ENCODE assay signal across 21 cellular contexts in the genomic region with DNA sequence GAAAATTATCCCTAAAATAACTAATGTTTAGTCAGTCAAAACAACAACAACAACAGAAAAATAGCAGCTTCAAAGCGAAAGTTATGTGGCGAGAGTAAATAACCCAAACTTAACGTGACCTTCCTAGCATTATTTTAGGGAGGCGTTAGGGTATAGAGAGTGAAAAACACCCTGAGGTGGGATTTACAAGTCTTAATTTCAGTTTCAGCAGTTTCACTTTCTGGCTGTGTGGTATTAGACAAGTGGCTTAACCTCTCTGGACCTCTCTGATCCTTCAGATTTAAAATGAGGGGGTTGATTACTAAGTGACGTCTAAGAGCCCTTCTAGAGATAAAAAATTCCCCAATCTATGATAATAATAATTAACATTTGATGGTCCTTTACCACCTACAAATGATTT.
DNase-seq lines count a peak whose midpoint lies in the region; ATAC-seq, FAIRE-seq and TF ChIP-seq lines count a peak whose summit lies in the region.
"Had no signal": no experiment of that assay in that cellular context is flagged by ENCODE, and none has a peak within 500 bp of the region (broad histone marks: within the 10 kb centered on the region; RNA-seq: fewer than 3 reads in every experiment).

No MANE protein-coding gene starts in this region.

- H3K4me1 Mint-ChIP-seq in naive thymus-derived CD4-positive, alpha-beta T cell = peaks cover 6 to 42% (median 25%) of the 10 kb centered on the region in 7 donors

- H2BK15ac ChIP-seq in H1 (ENCODE audit: low read length) = no peak overlapping the region

- H3K36me3 ChIP-seq in H1 (ENCODE audit: control insufficient read depth in 2 of 4, insufficient read depth in 4 of 4, low read length in 3 of 4) (no peaks in the 10 kb centered on the region), A673 (ENCODE audit: insufficient read depth, low read length, poor library complexity, severe bottlenecking) (no peaks in the 10 kb centered on the region)
- no peaks in the 10 kb centered on the region for H3K36me3 ChIP-seq in naive thymus-derived CD4-positive, alpha-beta T cell (ENCODE audit: control insufficient read depth in 2 of 3, insufficient read depth in 3 of 3, low read length in 3 of 3)
- H3K36me3 ChIP-seq: SJCRH30 had no signal

- no peak for TF ChIP-seq EP300 in H1 (IDR thresholded peaks at IDR 0.05; ENCODE audit: borderline replicate concordance in 1 of 2, low read depth in 2 of 2, low read length in 2 of 2)

- peak; percentile 75 for ATAC-seq in GM18868 (IDR thresholded peaks at IDR 0.05; ENCODE audit: unreplicated experiment)
- peak; percentile 66 for ATAC-seq in GM21390 (IDR thresholded peaks at IDR 0.05; ENCODE audit: unreplicated experiment)
- ATAC-seq in HG03103 (IDR thresholded peaks at IDR 0.05; ENCODE audit: low read depth, unreplicated experiment) = peak; percentile 60
- no peak for ATAC-seq in naive thymus-derived CD4-positive, alpha-beta T cell
- ATAC-seq in HG03097 (IDR thresholded peaks at IDR 0.05; ENCODE audit: low FRiP score, unreplicated experiment) = no peak
- ATAC-seq: esophagus mucosa had no signal

- TF ChIP-seq CTCF in H1 (IDR thresholded peaks at IDR 0.05; ENCODE audit: control extremely low read depth in 1 of 3, insufficient read depth in 1 of 3, low read depth in 1 of 3, low read length in 3 of 3) (no peak), A673 (conservative IDR thresholded peaks at IDR 0.05; ENCODE audit: low read depth, low read length) (no peak)

- no peaks in the 10 kb centered on the region for H3K27me3 Mint-ChIP-seq in naive thymus-derived CD4-positive, alpha-beta T cell
- H3K27me3 Mint-ChIP-seq: CD4-positive, alpha-beta T cell had no signal

- no peak overlapping the region for H3K4me3 Mint-ChIP-seq in naive thymus-derived CD4-positive, alpha-beta T cell
- H3K4me3 Mint-ChIP-seq: CD4-positive, alpha-beta T cell had no signal

- H4K8ac ChIP-seq in H1 (ENCODE audit: extremely low read depth, insufficient read depth, low read length) = no peak overlapping the region

- BruUV-seq in A673 (replicated peaks; lab: Mats Ljungman, UMichigan) = no TSS peak

- H3K14ac ChIP-seq in H1 (ENCODE audit: insufficient read length) = no peak overlapping the region

- H3K4me1 ChIP-seq in H1 (replicated peaks in 1 of 4; ENCODE audit: control insufficient read depth in 3 of 4, insufficient read depth in 4 of 4, low read length in 3 of 4) = peaks cover 0 to 4% (median 0%) of the 10 kb centered on the region in 4 experiments; a peak in 1 of 7 replicates
- H3K4me1 ChIP-seq in A673 (ENCODE audit: insufficient read depth, low read length, poor library complexity, severe bottlenecking) = no peaks in the 10 kb centered on the region
- H3K4me1 ChIP-seq in naive thymus-derived CD4-positive, alpha-beta T cell (ENCODE audit: control insufficient read depth in 2 of 2, insufficient read depth in 2 of 2, low read length in 2 of 2) = no peaks in the 10 kb centered on the region
- H3K4me1 ChIP-seq: SJCRH30 had no signal

- no peak overlapping the region for H2BK12ac ChIP-seq in H1 (ENCODE audit: low read depth, low read length)

- H3K9me3 ChIP-seq in H1 (ENCODE audit: insufficient read depth in 2 of 2, low read depth in 1 of 2, low read length in 1 of 2) (no peaks in the 10 kb centered on the region), A673 (ENCODE audit: low read depth, low read length, poor library complexity, severe bottlenecking) (no peaks in the 10 kb centered on the region)
- no peaks in the 10 kb centered on the region for H3K9me3 ChIP-seq in naive thymus-derived CD4-positive, alpha-beta T cell (ENCODE audit: control insufficient read depth in 2 of 3, low read length in 3 of 3)
- H3K9me3 ChIP-seq: SJCRH30 had no signal

- H4K91ac ChIP-seq in H1 (replicated peaks; ENCODE audit: insufficient read length, low read length) = no peak overlapping the region

- H3K4me3 ChIP-seq in H1 (ENCODE audit: extremely low read depth in 1 of 4, insufficient read depth in 2 of 4, low read depth in 3 of 4, low read length in 4 of 4) (no peak overlapping the region), A673 (ENCODE audit: low read depth, low read length, poor library complexity, severe bottlenecking) (no peak overlapping the region)
- H3K4me3 ChIP-seq in naive thymus-derived CD4-positive, alpha-beta T cell (ENCODE audit: low read length) = no peak overlapping the region
- H3K4me3 ChIP-seq: SJCRH30 had no signal

- no peak for TF ChIP-seq POLR2A in H1 (IDR thresholded peaks at IDR 0.05; ENCODE audit: control extremely low read depth in 1 of 2, low read depth in 2 of 2, low read length in 2 of 2)

- no peaks in the 10 kb centered on the region for H3K79me2 ChIP-seq in H1 (ENCODE audit: control insufficient read depth in 1 of 2, insufficient read depth in 2 of 2, low read length in 2 of 2)

- CTCF ChIA-PET in H1 (lab: Charles Lee; ENCODE audit: partially characterized antibody) = interaction anchor here (1.5 to 1.7 kb wide), 2 partner anchors 22 to 184 kb away, joined by 3 to 4 read pairs; no protein-coding TSS in a partner anchor
- CTCF ChIA-PET in A673 (lab: Charles Lee) = no interaction called here
- CTCF ChIA-PET in naive thymus-derived CD4-positive, alpha-beta T cell (lab: Charles Lee) = interaction anchor here (1.2 kb wide), 1 partner anchor 10 kb away, joined by 4 read pairs; no protein-coding TSS in a partner anchor

- POLR2A ChIA-PET in H1 (lab: Charles Lee; ENCODE audit: partially characterized antibody) = no interaction called here
- POLR2A ChIA-PET in A673 (lab: Charles Lee; ENCODE audit: low non-redundant PET) = no interaction called here
- POLR2A ChIA-PET in naive thymus-derived CD4-positive, alpha-beta T cell (lab: Charles Lee) = no interaction called here

- H2BK5ac ChIP-seq in H1 (ENCODE audit: low read depth, low read length) = no peak overlapping the region

- H3K27ac ChIP-seq in H1 (ENCODE audit: low read depth, low read length) = no peak overlapping the region
- no peak overlapping the region for H3K27ac ChIP-seq in A673 (ENCODE audit: low read depth, low read length, poor library complexity, severe bottlenecking)
- H3K27ac ChIP-seq in naive thymus-derived CD4-positive, alpha-beta T cell (ENCODE audit: low read depth, low read length) = no peak overlapping the region
- H3K27ac ChIP-seq: SJCRH30 had no signal

- no peak overlapping the region for H3K56ac ChIP-seq in H1 (replicated peaks; ENCODE audit: insufficient read length, low read depth, low read length)

- H2AK5ac ChIP-seq in H1 (ENCODE audit: low read depth, low read length) = no peak overlapping the region

- H4K20me1 ChIP-seq in H1 (replicated peaks in 1 of 2; ENCODE audit: control insufficient read depth in 1 of 2, insufficient read depth in 2 of 2, low read length in 2 of 2) = no peaks in the 10 kb centered on the region

- no peaks in the 10 kb centered on the region for H3K27me3 ChIP-seq in H1 (replicated peaks in 1 of 4; ENCODE audit: control insufficient read depth in 3 of 4, extremely low read depth in 1 of 4, insufficient read depth in 3 of 4, low read length in 3 of 4)
- no peaks in the 10 kb centered on the region for H3K27me3 ChIP-seq in A673 (replicated peaks; ENCODE audit: insufficient read depth, low read depth, low read length, poor library complexity)
- H3K27me3 ChIP-seq in naive thymus-derived CD4-positive, alpha-beta T cell (ENCODE audit: control insufficient read depth in 2 of 2, insufficient read depth in 2 of 2, low read length in 2 of 2) = no peaks in the 10 kb centered on the region
- H3K27me3 ChIP-seq: SJCRH30 had no signal

- FAIRE-seq in H1 (lab: Jason Lieb, UNC) = no peak
- FAIRE-seq: colon, H54 had no signal

- no peaks in the 10 kb centered on the region for H3K9me3 Mint-ChIP-seq in naive thymus-derived CD4-positive, alpha-beta T cell
- H3K9me3 Mint-ChIP-seq: CD4-positive, alpha-beta T cell had no signal

- H3K79me1 ChIP-seq in H1 (ENCODE audit: low read depth, low read length) = no peaks in the 10 kb centered on the region

- no peak overlapping the region for H3K9ac ChIP-seq in H1 (replicated peaks in 1 of 4; ENCODE audit: extremely low read depth in 1 of 4, low read depth in 3 of 4, low read length in 3 of 4)

- intact Hi-C loops in A673 (cut with micrococcal nuclease; ENCODE audit: unreplicated experiment) = no loop called here
- intact Hi-C loops in naive thymus-derived CD4-positive, alpha-beta T cell (cut with micrococcal nuclease) = no loop called here

- H2BK120ac ChIP-seq in H1 (replicated peaks; ENCODE audit: low read depth, low read length) = no peak overlapping the region

- H3K18ac ChIP-seq in H1 (ENCODE audit: extremely low read depth, low read length) = no peak overlapping the region

- no peak overlapping the region for H3K4ac ChIP-seq in H1 (replicated peaks; ENCODE audit: insufficient read length, low read depth, low read length)

- 97% methylated on average over 5 of the region's 5 CpGs; no CpG with 5 or more reads in 1 of the 2 experiments for WGBS in H1 (ENCODE audit: extremely low coverage in 1 of 2, insufficient coverage in 1 of 2, insufficient read length in 1 of 2, insufficient replicate concordance in 2 of 2, low coverage in 1 of 2, low lambda C conversion rate in 2 of 2, missing lambda C conversion rate in 1 of 2), 2 experiments

- no peak overlapping the region for H2BK20ac ChIP-seq in H1 (ENCODE audit: low read length)

- H3K27ac Mint-ChIP-seq in naive thymus-derived CD4-positive, alpha-beta T cell = no peak overlapping the region
- H3K27ac Mint-ChIP-seq: CD4-positive, alpha-beta T cell had no signal

- no peaks in the 10 kb centered on the region for H3K23me2 ChIP-seq in H1 (ENCODE audit: low read depth, low read length)

- TF ChIP-seq RAD21 in H1 (IDR thresholded peaks at IDR 0.05 in 1 of 2, conservative IDR thresholded peaks at IDR 0.05 in 1 of 2; ENCODE audit: low read depth in 2 of 2, low read length in 2 of 2) = no peak

- H3K23ac ChIP-seq in H1 (ENCODE audit: insufficient read length) = no peak overlapping the region

- DNase-seq in H1 (ENCODE audit: low read depth in 1 of 2, low spot score in 2 of 2) = no peak
- no peak for DNase-seq in A673 (ENCODE audit: low spot score)
- no peak for DNase-seq in naive thymus-derived CD4-positive, alpha-beta T cell
- DNase-seq: activated CD4-positive, CD25-positive, alpha-beta regulatory T cell treated with anti-CD3 and anti-CD28 coated beads, Interleukin-2, amount 50 U/mL, for 72 hours; activated CD8-positive, alpha-beta memory T cell treated with anti-CD3 and anti-CD28 coated beads for 24 hours; activated T-cell treated with anti-CD3 and anti-CD28 coated beads, Interleukin-2, amount 50 U/mL, for 1 hour; CD4-positive, alpha-beta T cell; effector memory CD4-positive, alpha-beta T cell; foreskin melanocyte; mesenchymal stem cell; NCI-H510A treated with DMSO at 0.1 percent for 48 hours; stimulated activated CD8-positive, alpha-beta memory T cell treated with anti-CD3 and anti-CD28 coated beads, Interleukin-4, amount 100 ng/mL, for 48 hours; trophoblast cell had no signal

- H3K36me3 Mint-ChIP-seq in naive thymus-derived CD4-positive, alpha-beta T cell = peaks cover 0 to 33% (median 7%) of the 10 kb centered on the region in 5 donors

- no peak overlapping the region for H4K5ac ChIP-seq in H1 (ENCODE audit: insufficient read length, low read depth, low read length)

- H2AFZ ChIP-seq in H1 (ENCODE audit: low read length) = 0 out of 2 replicates have a peak overlapping the region, but pooled peaks have one; percentile 0

- H3K4me2 ChIP-seq in H1 (ENCODE audit: insufficient read depth in 1 of 2, low read depth in 2 of 2, low read length in 2 of 2) = no peak overlapping the region

Comparison
In these comparisons a context has a peak if more than half of its experiments do, and no peak if none do; other contexts are left out.
1. ATAC-seq: peak in GM18868 (single experiment), GM21390 (single experiment) and HG03103 (single experiment); none in naive thymus-derived CD4-positive, alpha-beta T cell (single experiment) and HG03097 (single experiment).